1 cellular context compared by ENCODE assay signal in genomic region chr2:241632478-241633325, GRCh38.
A peak's percentile ranks its signal among the peaks of the same experiment; 100 is the strongest.
TF ChIP-seq lines count a peak whose summit lies in the region.

No MANE protein-coding gene starts in this region.

TF ChIP-seq in HepG2, 621 proteins besides CTCF, POLR2A, EP300 and RAD21:
- TF ChIP-seq IKZF4 (CRISPR knock-in tag; IDR thresholded peaks at IDR 0.05; ENCODE audit: borderline replicate concordance, low read depth, not compliant biosample characterization), result no peak
- no peak for TF ChIP-seq ZNF414 (CRISPR knock-in tag; IDR thresholded peaks at IDR 0.05)
- no peak for TF ChIP-seq STAG1 (CRISPR knock-in tag; IDR thresholded peaks at IDR 0.05)
- TF ChIP-seq HMGA1 (CRISPR knock-in tag; conservative IDR thresholded peaks at IDR 0.05), result no peak
- TF ChIP-seq MTA1 (CRISPR knock-in tag; IDR thresholded peaks at IDR 0.05; ENCODE audit: borderline replicate concordance), result peak; percentile 17; the same call in 1 of the 2 replicates
- TF ChIP-seq HDAC1 (CRISPR knock-in tag; IDR thresholded peaks at IDR 0.05), result no peak
- TF ChIP-seq ZC3H13 (CRISPR knock-in tag; IDR thresholded peaks at IDR 0.05), result peak; percentile 66; the same call in 1 of the 2 replicates
- no peak for TF ChIP-seq ZSCAN25 (CRISPR knock-in tag; IDR thresholded peaks at IDR 0.05)
- TF ChIP-seq, protein P1, sequence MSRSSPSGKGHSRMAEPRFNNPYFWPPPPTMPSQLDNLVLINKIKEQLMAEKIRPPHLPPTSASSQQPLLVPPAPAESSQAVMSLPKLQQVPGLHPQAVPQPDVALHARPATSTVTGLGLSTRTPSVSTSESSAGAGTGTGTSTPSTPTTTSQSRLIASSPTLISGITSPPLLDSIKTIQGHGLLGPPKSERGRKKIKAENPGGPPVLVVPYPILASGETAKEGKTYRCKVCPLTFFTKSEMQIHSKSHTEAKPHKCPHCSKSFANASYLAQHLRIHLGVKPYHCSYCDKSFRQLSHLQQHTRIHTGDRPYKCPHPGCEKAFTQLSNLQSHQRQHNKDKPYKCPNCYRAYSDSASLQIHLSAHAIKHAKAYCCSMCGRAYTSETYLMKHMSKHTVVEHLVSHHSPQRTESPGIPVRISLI (CRISPR knock-in tag; IDR thresholded peaks at IDR 0.05; ENCODE audit: borderline replicate concordance), result no peak
- no peak for TF ChIP-seq RNF2 (conservative IDR thresholded peaks at IDR 0.05; ENCODE audit: low read depth)
- no peak for TF ChIP-seq NCOA2 (CRISPR knock-in tag; IDR thresholded peaks at IDR 0.05)
- TF ChIP-seq AGO2 (optimal IDR thresholded peaks at IDR 0.05; ENCODE audit: low read depth, low read length), result peak; percentile 49
- TF ChIP-seq LBX2 (CRISPR knock-in tag; IDR thresholded peaks at IDR 0.05; ENCODE audit: borderline replicate concordance), result no peak
- TF ChIP-seq RBFOX2 (IDR thresholded peaks at IDR 0.05; ENCODE audit: low read depth, low read length), result peak; percentile 29; the same call in 1 of the 2 replicates
- TF ChIP-seq ATF1 (CRISPR knock-in tag; IDR thresholded peaks at IDR 0.05), result no peak
- TF ChIP-seq, protein P2, sequence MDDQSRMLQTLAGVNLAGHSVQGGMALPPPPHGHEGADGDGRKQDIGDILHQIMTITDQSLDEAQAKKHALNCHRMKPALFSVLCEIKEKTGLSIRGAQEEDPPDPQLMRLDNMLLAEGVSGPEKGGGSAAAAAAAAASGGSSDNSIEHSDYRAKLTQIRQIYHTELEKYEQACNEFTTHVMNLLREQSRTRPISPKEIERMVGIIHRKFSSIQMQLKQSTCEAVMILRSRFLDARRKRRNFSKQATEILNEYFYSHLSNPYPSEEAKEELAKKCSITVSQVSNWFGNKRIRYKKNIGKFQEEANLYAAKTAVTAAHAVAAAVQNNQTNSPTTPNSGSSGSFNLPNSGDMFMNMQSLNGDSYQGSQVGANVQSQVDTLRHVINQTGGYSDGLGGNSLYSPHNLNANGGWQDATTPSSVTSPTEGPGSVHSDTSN (CRISPR knock-in tag; IDR thresholded peaks at IDR 0.05; ENCODE audit: borderline replicate concordance), result no peak
- no peak for TF ChIP-seq ZSCAN22 (CRISPR knock-in tag; IDR thresholded peaks at IDR 0.05)
